ENCODE assay signal across 9 cellular contexts in the genomic region with DNA sequence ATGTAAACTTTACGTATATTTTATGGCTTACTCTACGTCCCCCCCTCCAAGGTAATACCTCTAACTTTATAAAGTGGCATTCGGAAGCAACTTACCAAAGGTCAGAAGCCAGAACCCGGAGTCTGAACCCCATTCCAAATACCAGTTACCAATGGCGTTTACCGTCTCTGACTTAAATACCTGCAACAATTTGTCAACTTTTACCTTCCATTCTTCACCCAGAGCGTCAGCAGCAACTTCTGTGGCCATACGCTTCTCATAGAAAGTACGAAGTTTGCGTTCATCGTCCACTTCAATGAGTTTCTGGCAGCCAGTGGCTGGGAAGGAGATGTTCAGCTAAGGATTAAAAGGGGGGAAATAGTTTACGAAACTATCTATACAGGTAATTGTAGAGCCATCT. TPM values are rescaled to one million over a fixed set of nuclear protein-coding genes. Genes with fewer than 3 reads are reported as not detected.
DNase-seq lines count a peak whose midpoint lies in the region; ATAC-seq and TF ChIP-seq lines count a peak whose summit lies in the region.
"Had no signal": no experiment of that assay in that cellular context is flagged by ENCODE, and none has a peak within 500 bp of the region (broad histone marks: within the 10 kb centered on the region; RNA-seq: fewer than 3 reads in every experiment).

No MANE protein-coding gene starts in this region.

- intact Hi-C loops in esophagus squamous epithelium (cut with DNase I) (no loop called here), prostate gland (cut with DNase I) (loop anchor here (10.0 kb wide), 1 partner anchor 254 kb away; a partner anchor contains a TSS)

- H3K9ac ChIP-seq in SU-DHL-6 (ENCODE audit: low read length): peak overlapping the region; percentile 93

- H3K79me2 ChIP-seq in SU-DHL-6 (ENCODE audit: insufficient read depth, low read length): peaks cover 32% of the 10 kb centered on the region

- no peaks in the 10 kb centered on the region for H3K9me2 ChIP-seq in SU-DHL-6 (replicated peaks; ENCODE audit: insufficient read depth, low read length)

- H3K36me3 ChIP-seq in SU-DHL-6 (ENCODE audit: low read length) (peaks cover 51% of the 10 kb centered on the region), esophagus squamous epithelium (peaks cover 4 to 45% (median 14%) of the 10 kb centered on the region in 3 donors), prostate gland (peaks cover 0 to 10% of the 10 kb centered on the region in 2 donors)

- WGBS in esophagus squamous epithelium, 2 donors: 2 to 5% methylated on average over 12 of the region's 12 CpGs
- 4% methylated on average over 12 of the region's 12 CpGs for WGBS in prostate gland

- peaks cover 5 to 32% (median 12%) of the 10 kb centered on the region in 3 donors for H3K4me1 ChIP-seq in esophagus squamous epithelium
- peaks cover 4% of the 10 kb centered on the region for H3K4me1 ChIP-seq in prostate gland (replicated peaks)

- H3K4me2 ChIP-seq in SU-DHL-6 (ENCODE audit: low read depth, low read length, poor library complexity, severe bottlenecking): peak overlapping the region; percentile 83

- peaks cover 40% of the 10 kb centered on the region for H4K20me1 ChIP-seq in SU-DHL-6 (ENCODE audit: low read depth, low read length)

- no peak for TF ChIP-seq CTCF in GM12875 (IDR thresholded peaks at IDR 0.05; ENCODE audit: borderline replicate concordance, insufficient read depth, low read depth, low read length)
- no peak for TF ChIP-seq CTCF in SU-DHL-6 (IDR thresholded peaks at IDR 0.05; ENCODE audit: insufficient read depth, low read length, poor library complexity, severe bottlenecking)
- TF ChIP-seq CTCF in esophagus squamous epithelium (IDR thresholded peaks at IDR 0.05): no peak
- TF ChIP-seq CTCF in prostate gland (IDR thresholded peaks at IDR 0.05): no peak

- ATAC-seq in HG02884 (IDR thresholded peaks at IDR 0.05; ENCODE audit: unreplicated experiment) (no peak), GM18870 (IDR thresholded peaks at IDR 0.05; ENCODE audit: unreplicated experiment) (no peak)

- H3F3A ChIP-seq in SU-DHL-6 (ENCODE audit: insufficient read depth): peaks cover 75% of the 10 kb centered on the region

- H3K27me3 ChIP-seq in SU-DHL-6 (ENCODE audit: low read length) (no peaks in the 10 kb centered on the region), esophagus squamous epithelium (no peaks in the 10 kb centered on the region), prostate gland (replicated peaks; ENCODE audit: insufficient read depth) (no peaks in the 10 kb centered on the region)

- H3K27ac ChIP-seq in SU-DHL-6 (ENCODE audit: low read depth, low read length) (peak overlapping the region; percentile 85), esophagus squamous epithelium (peak overlapping the region; percentile 89 to 96 (median 92)), prostate gland (peak overlapping the region; percentile 95)

- H3K4me3 ChIP-seq in GM12875 (ENCODE audit: low read depth, low read length) (peak overlapping the region; percentile 81), SU-DHL-6 (ENCODE audit: insufficient read depth, low read length, poor library complexity, severe bottlenecking) (peak overlapping the region; percentile 97), esophagus squamous epithelium (peak overlapping the region; percentile 63 to 87 (median 76)), prostate gland (peak overlapping the region; percentile 52 to 85)

- no peak overlapping the region for H2AFZ ChIP-seq in SU-DHL-6 (ENCODE audit: low read depth, low read length, severe bottlenecking)

- H3K9me3 ChIP-seq in SU-DHL-6 (ENCODE audit: insufficient read depth, low read length): no peaks in the 10 kb centered on the region
- no peaks in the 10 kb centered on the region for H3K9me3 ChIP-seq in esophagus squamous epithelium
- H3K9me3 ChIP-seq in prostate gland: no peaks in the 10 kb centered on the region

- no peak for DNase-seq in esophagus squamous epithelium (lab: John Stamatoyannopoulos, UW)
- DNase-seq in prostate gland (ENCODE audit: low spot score): no peak
- no peak for DNase-seq in KG1 (lab: John Stamatoyannopoulos, UW)
- DNase-seq in hepatic stellate cell (ENCODE audit: low spot score): no peak
- DNase-seq: NCI-H187 treated with DMSO at 0.1 percent for 48 hours had no signal

- TF ChIP-seq POLR2A in esophagus squamous epithelium (IDR thresholded peaks at IDR 0.05): no peak
- TF ChIP-seq POLR2A in prostate gland (IDR thresholded peaks at IDR 0.05): no peak

RNA-seq across cellular contexts. Expression of a gene that starts 0.8 kb away (rescaled TPM):
- 1,000 to 10,000 TPM; 1,403 to 2,071 (median 1,594) TPM for total RNA-seq in esophagus squamous epithelium
- total RNA-seq in prostate gland: 1,000 to 10,000 TPM in 1 of 2 donors, 100 to 1,000 TPM in 1; 934 to 2,048 TPM

RNA-seq across cellular contexts. Expression of a gene that starts 29.5 kb away (rescaled TPM):
- 1 to 10 TPM; 3.6 to 5.0 (median 3.8) TPM for total RNA-seq in esophagus squamous epithelium
- total RNA-seq in prostate gland: 10 to 100 TPM; 11.1 to 14.0 TPM
